In genomic region chr19:1243768-1244692, GRCh38 we compare ENCODE assay signal across 8 cellular contexts.
A peak's percentile ranks its signal among the peaks of the same experiment; 100 is the strongest.
DNase-seq lines count a peak whose midpoint lies in the region; ATAC-seq and FAIRE-seq lines count a peak whose summit lies in the region.

No MANE protein-coding gene starts in this region.

- no peaks in the 10 kb centered on the region for H3K9me3 Mint-ChIP-seq in effector memory CD8-positive, alpha-beta T cell

- DNase-seq in AG08395 (ENCODE audit: low spot score) (peak; percentile 80), GM19239 (ENCODE audit: insufficient read length, low spot score) (peak; percentile 92), NCI-H69 (lab: John Stamatoyannopoulos, UW) (peak; percentile 81), midbrain (lab: John Stamatoyannopoulos, UW) (peak; percentile 86)
- peak; percentile 74 to 84 for DNase-seq in activated CD8-positive, alpha-beta memory T cell treated with anti-CD3 and anti-CD28 coated beads for 1 hour (ENCODE audit: extremely low read depth in 1 of 2, low read depth in 1 of 2)
- peak; percentile 86 to 91 (median 89) for DNase-seq in effector memory CD8-positive, alpha-beta T cell
- peak; percentile 79 to 84 for DNase-seq in stimulated activated CD8-positive, alpha-beta memory T cell treated with anti-CD3 and anti-CD28 coated beads, Interleukin-2, amount 100 ng/mL, for 48 hours (ENCODE audit: low read depth in 2 of 2)

- peaks cover 33% of the 10 kb centered on the region for H3K36me3 Mint-ChIP-seq in effector memory CD8-positive, alpha-beta T cell (ENCODE audit: insufficient read depth)

- peak overlapping the region; percentile 53 to 62 for H3K4me3 Mint-ChIP-seq in effector memory CD8-positive, alpha-beta T cell

- peaks cover 13 to 19% of the 10 kb centered on the region in 2 donors for H3K4me1 Mint-ChIP-seq in effector memory CD8-positive, alpha-beta T cell (ENCODE audit: low read depth in 2 of 2)

- H3K27ac Mint-ChIP-seq in effector memory CD8-positive, alpha-beta T cell = peak overlapping the region; percentile 63 to 68

- peak; percentile 87 for FAIRE-seq in GM19239 (lab: Jason Lieb, UNC)

- ATAC-seq in effector memory CD8-positive, alpha-beta T cell (replicated peaks) = peak; percentile 43
- no peak for ATAC-seq in GM18519 (IDR thresholded peaks at IDR 0.05; ENCODE audit: low FRiP score, unreplicated experiment)

- H3K27me3 Mint-ChIP-seq in effector memory CD8-positive, alpha-beta T cell = peaks cover under 1 to 1% of the 10 kb centered on the region in 2 donors
